Comparison of ENCODE assay signal across 13 cellular contexts in genomic region chr4:68249434-68249833, GRCh38. TPM values are rescaled to one million over a fixed set of nuclear protein-coding genes. Genes with fewer than 3 reads are reported as not detected.
DNase-seq lines count a peak whose midpoint lies in the region; ATAC-seq, FAIRE-seq and TF ChIP-seq lines count a peak whose summit lies in the region.
"Had no signal": no experiment of that assay in that cellular context is flagged by ENCODE, and none has a peak within 500 bp of the region (broad histone marks: within the 10 kb centered on the region; RNA-seq: fewer than 3 reads in every experiment).

No MANE protein-coding gene starts in this region.

- no peaks in the 10 kb centered on the region for H3K9me3 Mint-ChIP-seq in CD8-positive, alpha-beta T cell

- H3K4me3 ChIP-seq in CD8-positive, alpha-beta T cell (ENCODE audit: low read depth, low read length): no peak overlapping the region
- H3K4me3 ChIP-seq in small intestine (ENCODE audit: low read depth in 1 of 2, low read length in 2 of 2): no peak overlapping the region
- H3K4me3 ChIP-seq: SK-N-MC had no signal

- H3K36me3 Mint-ChIP-seq in CD8-positive, alpha-beta T cell: no peaks in the 10 kb centered on the region

- POLR2A ChIA-PET in CD8-positive, alpha-beta T cell (lab: Charles Lee): no interaction called here

- no peak overlapping the region for H3K27ac ChIP-seq in CD8-positive, alpha-beta T cell (ENCODE audit: low read depth, low read length)
- H3K27ac ChIP-seq in small intestine (ENCODE audit: low read depth in 1 of 2, low read length in 1 of 2) (no peak overlapping the region), substantia nigra (ENCODE audit: low read depth, low read length, poor library complexity, severe bottlenecking) (no peak overlapping the region)
- H3K27ac ChIP-seq: C4-2B, SK-N-MC had no signal

- H3K36me3 ChIP-seq in CD8-positive, alpha-beta T cell (ENCODE audit: insufficient read depth, low read length): no peaks in the 10 kb centered on the region
- H3K36me3 ChIP-seq in small intestine (ENCODE audit: control insufficient read depth in 2 of 2, insufficient read depth in 2 of 2, low read length in 2 of 2): no peaks in the 10 kb centered on the region

- H3K27ac Mint-ChIP-seq in CD8-positive, alpha-beta T cell: no peak overlapping the region

- H3K9me3 ChIP-seq in CD8-positive, alpha-beta T cell (ENCODE audit: low read length): no peaks in the 10 kb centered on the region
- no peaks in the 10 kb centered on the region for H3K9me3 ChIP-seq in small intestine (ENCODE audit: control insufficient read depth, low read depth)

- peak; percentile 26 for DNase-seq in stimulated activated CD4-positive, alpha-beta T cell treated with anti-CD3 and anti-CD28 coated beads, Interleukin-4, amount 100 ng/mL, for 24 hours
- no peak for DNase-seq in stimulated activated CD4-positive, alpha-beta T cell treated with anti-CD3 and anti-CD28 coated beads, Interleukin-12 subunit alpha, Interleukin-12 subunit beta, amount 100 ng/mL, for 4 hours
- DNase-seq in MV-4-11 (lab: John Stamatoyannopoulos, UW): peak; percentile 28
- DNase-seq in CD8-positive, alpha-beta T cell: no peak
- DNase-seq in small intestine: no peak
- DNase-seq in NCI-H187 treated with DMSO at 0.1 percent for 48 hours (lab: John Stamatoyannopoulos, UW): no peak
- DNase-seq in substantia nigra (lab: John Stamatoyannopoulos, UW): no peak
- DNase-seq: activated effector memory CD4-positive, alpha-beta T cell treated with Interleukin-2 at 50 U/mL for 16 hours; NCI-H1436 had no signal

- H3K4me1 Mint-ChIP-seq in CD8-positive, alpha-beta T cell (ENCODE audit: low read depth): no peaks in the 10 kb centered on the region

- no peak for FAIRE-seq in small intestine (lab: Jason Lieb, UNC)

- peaks cover 8% of the 10 kb centered on the region for H3K27me3 Mint-ChIP-seq in CD8-positive, alpha-beta T cell (ENCODE audit: low read depth)

- H3K4me3 Mint-ChIP-seq in CD8-positive, alpha-beta T cell: no peak overlapping the region

- no peaks in the 10 kb centered on the region for H3K4me1 ChIP-seq in CD8-positive, alpha-beta T cell (ENCODE audit: insufficient read depth, low read length)
- no peaks in the 10 kb centered on the region for H3K4me1 ChIP-seq in small intestine (ENCODE audit: control insufficient read depth in 2 of 2, insufficient read depth in 1 of 2, low read depth in 1 of 2, low read length in 1 of 2)

- CTCF ChIA-PET in CD8-positive, alpha-beta T cell (lab: Charles Lee): no interaction called here

- peak; percentile 89 for ATAC-seq in HG02840 (IDR thresholded peaks at IDR 0.05; ENCODE audit: low FRiP score, unreplicated experiment)
- ATAC-seq in CD8-positive, alpha-beta T cell: no peak

- TF ChIP-seq CTCF in CD8-positive, alpha-beta T cell (IDR thresholded peaks at IDR 0.05): no peak

- intact Hi-C loops in CD8-positive, alpha-beta T cell (cut with DNase I, micrococcal nuclease): no loop called here

- no peaks in the 10 kb centered on the region for H3K27me3 ChIP-seq in CD8-positive, alpha-beta T cell (ENCODE audit: insufficient read depth, low read length)
- H3K27me3 ChIP-seq in small intestine (ENCODE audit: control insufficient read depth in 2 of 2, insufficient read depth in 2 of 2, low read length in 2 of 2): no peaks in the 10 kb centered on the region

RNA-seq across cellular contexts. Expression of gene TMPRSS11B, which starts 3.9 kb away (rescaled TPM):
- not detected for total RNA-seq in CD8-positive, alpha-beta T cell
- polyA plus RNA-seq in small intestine: under 1 TPM in 2 of 3 donors, not detected in 1; 0.12 to 0.27 TPM
- total RNA-seq: fibroblast of lung had no signal
- polyA plus RNA-seq: fibroblast of lung had no signal

Comparison
In these comparisons a context has a peak if more than half of its experiments do, and no peak if none do; other contexts are left out.
1. DNase-seq: peak in stimulated activated CD4-positive, alpha-beta T cell treated with anti-CD3 and anti-CD28 coated beads, Interleukin-4, amount 100 ng/mL, for 24 hours (single experiment) and MV-4-11 (single experiment); none in stimulated activated CD4-positive, alpha-beta T cell treated with anti-CD3 and anti-CD28 coated beads, Interleukin-12 subunit alpha, Interleukin-12 subunit beta, amount 100 ng/mL, for 4 hours (single experiment), CD8-positive, alpha-beta T cell (0 of 7), small intestine (single experiment), NCI-H187 treated with DMSO at 0.1 percent for 48 hours (single experiment) and substantia nigra (0 of 49).